In genomic region chr5:177983763-177984564, GRCh38 we compare ENCODE assay signal across 31 cellular contexts. TPM values are rescaled to one million over a fixed set of nuclear protein-coding genes. Genes with fewer than 3 reads are reported as not detected.
DNase-seq lines count a peak whose midpoint lies in the region; ATAC-seq lines count a peak whose summit lies in the region.
"Had no signal": no experiment of that assay in that cellular context is flagged by ENCODE, and none has a peak within 500 bp of the region (broad histone marks: within the 10 kb centered on the region; RNA-seq: fewer than 3 reads in every experiment).

No MANE protein-coding gene starts in this region.

- ATAC-seq in Right ventricle myocardium inferior, result no peak
- no peak for ATAC-seq in Right ventricle myocardium superior (ENCODE audit: poor library complexity)
- ATAC-seq: heart right ventricle; HepG2; stimulated activated effector memory CD8-positive, alpha-beta T cell treated with anti-CD3 and anti-CD28 coated beads, Interleukin-12 subunit alpha, Interleukin-12 subunit beta, amount 100 ng/mL, for 72 hours; upper lobe of right lung had no signal

- no peak overlapping the region for H3K9ac ChIP-seq in HUES48 (ENCODE audit: low read depth, low read length)

- no peaks in the 10 kb centered on the region for H3K9me3 ChIP-seq in HUES48 (ENCODE audit: control insufficient read depth, insufficient read depth, low read length)
- H3K9me3 ChIP-seq: heart right ventricle, left ventricle myocardium inferior, upper lobe of right lung had no signal

- H3K27me3 ChIP-seq in HUES48 (ENCODE audit: control insufficient read depth, insufficient read depth, low read length), result peaks cover 34% of the 10 kb centered on the region

- H3K27ac ChIP-seq in HUES48 (ENCODE audit: low read depth, low read length), result no peak overlapping the region
- H3K27ac ChIP-seq: heart right ventricle, left ventricle myocardium inferior, PC-9, upper lobe of right lung had no signal

- H3K4me1 ChIP-seq in HUES48 (ENCODE audit: control insufficient read depth, insufficient read depth, low read length), result no peaks in the 10 kb centered on the region; the same call in 1 of the 2 replicates
- H3K4me1 ChIP-seq: left ventricle myocardium inferior, upper lobe of right lung had no signal

- peak overlapping the region; percentile 9; the same call in 1 of the 2 replicates for H3K4me3 ChIP-seq in HUES48 (ENCODE audit: low read depth, low read length)
- H3K4me3 ChIP-seq: heart right ventricle, left ventricle myocardium inferior, PC-9, upper lobe of right lung had no signal

- intact Hi-C loops in Right ventricle myocardium inferior (cut with DNase I), result no loop called here
- intact Hi-C loops in Right ventricle myocardium superior (cut with DNase I), result no loop called here

- no peaks in the 10 kb centered on the region for H3K36me3 ChIP-seq in HUES48 (ENCODE audit: control insufficient read depth, insufficient read depth, low read length)
- H3K36me3 ChIP-seq: heart right ventricle, left ventricle myocardium inferior, upper lobe of right lung had no signal

- DNase-seq in Right ventricle myocardium inferior (ENCODE audit: missing footprints), result peak; percentile 74
- no peak for DNase-seq in Right ventricle myocardium superior
- peak; percentile 39 for DNase-seq in iPS-NIHi11 (ENCODE audit: low spot score)
- DNase-seq in retina, result peak; percentile 29
- no peak for DNase-seq in activated naive CD4-positive, alpha-beta T cell treated with Interleukin-2 at 50 U/mL for 16 hours
- no peak for DNase-seq in stimulated activated CD4-positive, alpha-beta T cell treated with anti-CD3 and anti-CD28 coated beads, Interleukin-4, amount 100 ng/mL, for 4 hours
- DNase-seq in UCSD-AML1 (lab: John Stamatoyannopoulos, UW; ENCODE audit: unreplicated experiment), result no peak
- DNase-seq: activated B cell treated with CpG ODN at 0.5 μM for 24 hours; activated CD4-positive, alpha-beta T cell treated with anti-CD3 and anti-CD28 coated beads, Interleukin-2, amount 50 U/mL, for 48 hours; activated CD8-positive, alpha-beta memory T cell treated with anti-CD3 and anti-CD28 coated beads, Interleukin-2, amount 50 U/mL, for 48 hours; activated naive CD8-positive, alpha-beta T cell treated with anti-CD3 and anti-CD28 coated beads, Interleukin-2, amount 10 ng/mL, durations not matched to agents 7 days and 5 days; caudate nucleus; foreskin melanocyte; heart right ventricle; immature natural killer cell; left ventricle myocardium inferior; NCI-H1092; NCI-H1694 treated with DMSO at 0.1 percent for 48 hours; NCI-H2171; NCI-H524; PC-9; SHP77; upper lobe of right lung had no signal

RNA-seq across cellular contexts. Expression of gene PROP1, which starts 12.1 kb away (rescaled TPM):
- total RNA-seq in Right ventricle myocardium inferior, result not detected
- total RNA-seq in Right ventricle myocardium superior, result not detected
- total RNA-seq: activated B cell treated with CpG ODN at 0.5 μM for 24 hours; activated naive CD8-positive, alpha-beta T cell treated with anti-CD3 and anti-CD28 coated beads, Interleukin-2, amount 10 ng/mL, durations not matched to agents 7 days and 5 days; activated T-helper 2 cell treated with anti-CD3 and anti-CD28 coated beads, Interferon-gamma antibody, Interleukin-2, Interleukin-4, amounts not matched to agents 10 μg/mL and 5 μg/mL and 100 μg/mL, durations not matched to agents 14 hours and 24 hours and 36 hours; astrocyte; Daoy; heart right ventricle; HepG2; left ventricle myocardium inferior; omental fat pad; PC-9; renal cortical epithelial cell; upper lobe of right lung had no signal

Comparison
In these comparisons a context has a peak if more than half of its experiments do, and no peak if none do; other contexts are left out.
1. DNase-seq: peak in Right ventricle myocardium inferior (single experiment), iPS-NIHi11 (single experiment) and retina (single experiment); none in Right ventricle myocardium superior (single experiment), activated naive CD4-positive, alpha-beta T cell treated with Interleukin-2 at 50 U/mL for 16 hours (single experiment), stimulated activated CD4-positive, alpha-beta T cell treated with anti-CD3 and anti-CD28 coated beads, Interleukin-4, amount 100 ng/mL, for 4 hours (0 of 2) and UCSD-AML1 (single experiment).